ENCODE assay signal across 19 cellular contexts in genomic region chr7:17230099-17230807, GRCh38.
DNase-seq lines count a peak whose midpoint lies in the region; ATAC-seq and TF ChIP-seq lines count a peak whose summit lies in the region.
"Had no signal": no experiment of that assay in that cellular context is flagged by ENCODE, and none has a peak within 500 bp of the region (broad histone marks: within the 10 kb centered on the region; RNA-seq: fewer than 3 reads in every experiment).

No MANE protein-coding gene starts in this region.

- no peak overlapping the region for H3K4me2 ChIP-seq in hepatocyte
- H3K4me2 ChIP-seq: BLaER1 treated with 17β-estradiol and CSF1 and Interleukin-3, amounts not matched to agents 10 nM and 100 nM had no signal

- no peaks in the 10 kb centered on the region for H3K27me3 ChIP-seq in adrenal gland
- no peaks in the 10 kb centered on the region for H3K27me3 ChIP-seq in left ventricle myocardium inferior (ENCODE audit: low read depth)
- no peaks in the 10 kb centered on the region for H3K27me3 ChIP-seq in testis
- H3K27me3 ChIP-seq in hepatocyte, result no peaks in the 10 kb centered on the region
- H3K27me3 ChIP-seq: BLaER1 treated with 17β-estradiol and CSF1 and Interleukin-3, amounts not matched to agents 10 nM and 100 nM; SJCRH30 had no signal

- no peak overlapping the region for H3K4me3 Mint-ChIP-seq in T-helper 17 cell
- H3K4me3 Mint-ChIP-seq: CD8-positive, alpha-beta memory T cell had no signal

- H3K4me1 ChIP-seq in adrenal gland (replicated peaks in 1 of 2) (peaks cover 20% of the 10 kb centered on the region in 2 donors), left ventricle myocardium inferior (peaks cover 40% of the 10 kb centered on the region), testis (no peaks in the 10 kb centered on the region), hepatocyte (ENCODE audit: insufficient read depth) (peaks cover 18% of the 10 kb centered on the region)

- peaks cover 11% of the 10 kb centered on the region for H3K4me1 Mint-ChIP-seq in T-helper 17 cell

- no peaks in the 10 kb centered on the region for H3K36me3 ChIP-seq in adrenal gland (replicated peaks in 1 of 2)
- H3K36me3 ChIP-seq in left ventricle myocardium inferior, result no peaks in the 10 kb centered on the region
- H3K36me3 ChIP-seq in testis (ENCODE audit: low read depth, missing control alignments), result no peaks in the 10 kb centered on the region
- no peaks in the 10 kb centered on the region for H3K36me3 ChIP-seq in hepatocyte (replicated peaks; ENCODE audit: insufficient read depth, low read depth)
- H3K36me3 ChIP-seq: BLaER1 treated with 17β-estradiol and CSF1 and Interleukin-3, amounts not matched to agents 10 nM and 100 nM; SJCRH30 had no signal

- ATAC-seq in T-helper 17 cell (no peak), HG02981 (IDR thresholded peaks at IDR 0.05; ENCODE audit: unreplicated experiment) (no peak), GM21723 (IDR thresholded peaks at IDR 0.05; ENCODE audit: unreplicated experiment) (no peak)
- ATAC-seq: PC-3 had no signal

- H4K20me1 ChIP-seq in hepatocyte (ENCODE audit: insufficient read depth, poor library complexity, severe bottlenecking), result no peaks in the 10 kb centered on the region
- H4K20me1 ChIP-seq: BLaER1 treated with 17β-estradiol and CSF1 and Interleukin-3, amounts not matched to agents 10 nM and 100 nM had no signal

- H3K27me3 Mint-ChIP-seq in T-helper 17 cell, result no peaks in the 10 kb centered on the region
- H3K27me3 Mint-ChIP-seq: CD8-positive, alpha-beta memory T cell had no signal

- no peaks in the 10 kb centered on the region for H3K9me2 ChIP-seq in hepatocyte (replicated peaks; ENCODE audit: insufficient read depth)

- intact Hi-C loops in adrenal gland (cut with DNase I), result no loop called here
- intact Hi-C loops in left ventricle myocardium inferior (cut with micrococcal nuclease), result no loop called here
- intact Hi-C loops in testis (cut with DNase I; ENCODE audit: low total_unique reads), result no loop called here

- H3K27ac ChIP-seq in adrenal gland (peak overlapping the region in 4 of 5 donors; percentile 27 to 63 (median 47)), left ventricle myocardium inferior (replicated peaks) (peak overlapping the region; percentile 81), testis (no peak overlapping the region), hepatocyte (no peak overlapping the region)
- H3K27ac ChIP-seq: BLaER1 treated with 17β-estradiol and CSF1 and Interleukin-3, amounts not matched to agents 10 nM and 100 nM; RWPE1; SJCRH30 had no signal

- H3K9me3 ChIP-seq in T-helper 17 cell (ENCODE audit: control insufficient read depth, low read length, poor library complexity, severe bottlenecking) (no peaks in the 10 kb centered on the region), adrenal gland (replicated peaks in 1 of 3) (no peaks in the 10 kb centered on the region), left ventricle myocardium inferior (replicated peaks) (peaks cover 5% of the 10 kb centered on the region), testis (no peaks in the 10 kb centered on the region), hepatocyte (ENCODE audit: low read depth) (no peaks in the 10 kb centered on the region)
- H3K9me3 ChIP-seq: SJCRH30 had no signal

- H3K4me3 ChIP-seq in adrenal gland, result no peak overlapping the region
- no peak overlapping the region for H3K4me3 ChIP-seq in left ventricle myocardium inferior
- H3K4me3 ChIP-seq in testis, result no peak overlapping the region
- no peak overlapping the region for H3K4me3 ChIP-seq in hepatocyte
- H3K4me3 ChIP-seq: BLaER1 treated with 17β-estradiol and CSF1 and Interleukin-3, amounts not matched to agents 10 nM and 100 nM; SJCRH30 had no signal

- H3K79me2 ChIP-seq in hepatocyte, result no peaks in the 10 kb centered on the region

- DNase-seq in T-helper 17 cell (no peak), adrenal gland (peak; percentile 38 to 80 (median 68)), left ventricle myocardium inferior (no peak), testis (peak; percentile 22), hepatocyte (ENCODE audit: low spot score) (no peak)
- DNase-seq: CD8-positive, alpha-beta memory T cell; DMS53; KG1; MV-4-11; NCI-H1417; NCI-H187; NCI-H2107; NCI-H510A treated with DMSO at 0.1 percent for 48 hours; PC-3; SJCRH30 had no signal

- TF ChIP-seq CTCF in adrenal gland (IDR thresholded peaks at IDR 0.05) (peak in 2 of 6 experiments; percentile 23 to 30), left ventricle myocardium inferior (IDR thresholded peaks at IDR 0.05; ENCODE audit: borderline replicate concordance) (no peak), testis (IDR thresholded peaks at IDR 0.05) (no peak), hepatocyte (IDR thresholded peaks at IDR 0.05; ENCODE audit: poor library complexity) (no peak)

- H2AFZ ChIP-seq in hepatocyte, result no peak overlapping the region

- 31 to 41% (median 35%) methylated on average over 2 of the region's 2 CpGs for WGBS in adrenal gland, 4 donors
- 54 to 73% methylated on average over 2 of the region's 2 CpGs for WGBS in testis, 2 donors
- WGBS in hepatocyte (ENCODE audit: low lambda C conversion rate, missing lambda C conversion rate), result 86% methylated on average over 2 of the region's 2 CpGs

- no peak for TF ChIP-seq POLR2A in adrenal gland (IDR thresholded peaks at IDR 0.05)
- no peak for TF ChIP-seq POLR2A in testis (IDR thresholded peaks at IDR 0.05)

- peaks cover 5% of the 10 kb centered on the region for H3K36me3 Mint-ChIP-seq in T-helper 17 cell (ENCODE audit: low read depth)
- H3K36me3 Mint-ChIP-seq: CD8-positive, alpha-beta memory T cell had no signal

- peak overlapping the region; percentile 100 for H3K27ac Mint-ChIP-seq in T-helper 17 cell

Comparison
In these comparisons a context has a peak if more than half of its experiments do, and no peak if none do; other contexts are left out.
1. DNase-seq: peak in adrenal gland (7 of 7) and testis (single experiment); none in T-helper 17 cell (0 of 3), left ventricle myocardium inferior (single experiment) and hepatocyte (single experiment).
2. H3K27ac ChIP-seq: peak in adrenal gland (4 of 5) and left ventricle myocardium inferior (single experiment); none in testis (0 of 2) and hepatocyte (single experiment).